34 cellular contexts compared by ENCODE assay signal in the genomic region with DNA sequence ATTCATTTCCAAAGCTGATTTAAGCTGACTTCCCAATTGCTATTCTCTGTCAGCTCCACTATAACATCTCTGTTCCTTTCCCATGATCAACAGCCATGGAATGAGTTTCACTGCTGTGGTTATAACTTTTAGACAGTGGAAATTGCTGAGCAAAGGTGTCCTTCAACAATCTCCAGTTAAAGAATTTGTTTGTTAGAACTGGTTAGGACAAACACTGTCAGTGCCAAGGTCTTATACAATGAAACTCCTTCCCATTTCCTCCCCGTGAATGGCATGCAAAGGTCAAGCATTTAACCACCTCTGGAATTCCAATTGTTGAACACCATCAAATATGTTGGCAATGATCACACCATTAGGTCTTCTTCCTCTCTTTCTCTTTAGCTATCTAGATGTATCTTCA. TPM values are rescaled to one million over a fixed set of nuclear protein-coding genes. Genes with fewer than 3 reads are reported as not detected.
DNase-seq lines count a peak whose midpoint lies in the region; ATAC-seq, FAIRE-seq and TF ChIP-seq lines count a peak whose summit lies in the region.
"Had no signal": no experiment of that assay in that cellular context is flagged by ENCODE, and none has a peak within 500 bp of the region (broad histone marks: within the 10 kb centered on the region; RNA-seq: fewer than 3 reads in every experiment).

No MANE protein-coding gene starts in this region.

- H3K18ac ChIP-seq in mesendoderm (ENCODE audit: low read length): no peak overlapping the region

- H3K27me3 ChIP-seq in brain microvascular endothelial cell (replicated peaks) (no peaks in the 10 kb centered on the region), mesendoderm (ENCODE audit: insufficient read depth, low read length, poor library complexity) (no peaks in the 10 kb centered on the region), lower lobe of right lung (ENCODE audit: low read depth) (no peaks in the 10 kb centered on the region)
- H3K27me3 ChIP-seq: esophagus squamous epithelium, tibial nerve had no signal

- H3K27me3 Mint-ChIP-seq in natural killer cell treated with Interleukin-12 subunit alpha and Interleukin-12 subunit beta and Interleukin-15 and Interleukin-18, amount 100 ng/mL, for 72 hours: no peaks in the 10 kb centered on the region
- H3K27me3 Mint-ChIP-seq: activated CD4-positive, alpha-beta T cell treated with anti-CD3 and anti-CD28 coated beads, Interleukin-2, amount 10 ng/mL, durations not matched to agents 24 days and 14 days; activated T-cell treated with anti-CD3 and anti-CD28 coated beads, Interleukin-2, amount 50 U/mL, for 24 hours; CD4-positive, alpha-beta memory T cell; effector memory CD8-positive, alpha-beta T cell; stimulated activated naive CD8-positive, alpha-beta T cell treated with anti-CD3 and anti-CD28 coated beads, Interleukin-15, Interleukin-2, amounts not matched to agents 100 ng/mL and 50 ng/mL, for 24 hours had no signal

- H3K79me1 ChIP-seq in mesendoderm (ENCODE audit: low read length): no peaks in the 10 kb centered on the region

- H3K56ac ChIP-seq in mesendoderm (ENCODE audit: low read length): no peak overlapping the region

- H2BK5ac ChIP-seq in mesendoderm (ENCODE audit: low read length): no peak overlapping the region

- no peak overlapping the region for H4K8ac ChIP-seq in mesendoderm (ENCODE audit: low read depth, low read length)

- peaks cover 7% of the 10 kb centered on the region for H3K9me3 Mint-ChIP-seq in natural killer cell treated with Interleukin-12 subunit alpha and Interleukin-12 subunit beta and Interleukin-15 and Interleukin-18, amount 100 ng/mL, for 72 hours
- H3K9me3 Mint-ChIP-seq: T-helper 2 cell treated with Interferon-gamma antibody and Interleukin-4, amounts not matched to agents 5 μg/mL and 100 μg/mL, for 36 hours had no signal

- no peak overlapping the region for H3K9ac ChIP-seq in mesendoderm (ENCODE audit: low read length)

- H3K4me3 ChIP-seq in AG10803 (ENCODE audit: low read length): no peak overlapping the region
- H3K4me3 ChIP-seq in brain microvascular endothelial cell (ENCODE audit: low read depth, low read length): no peak overlapping the region
- H3K4me3 ChIP-seq in fibroblast of pulmonary artery (replicated peaks; ENCODE audit: low read depth, low read length): no peak overlapping the region
- H3K4me3 ChIP-seq in mesendoderm (ENCODE audit: low read length): no peak overlapping the region
- no peak overlapping the region for H3K4me3 ChIP-seq in lower lobe of right lung
- H3K4me3 ChIP-seq: esophagus squamous epithelium, lung, PC-9, skin epidermis, tibial nerve had no signal

- DNase-seq in AG10803 (ENCODE audit: low read depth): peak; percentile 10
- DNase-seq in brain microvascular endothelial cell: peak; percentile 1
- peak; percentile 57 for DNase-seq in fibroblast of pulmonary artery (ENCODE audit: low read depth)
- peak; percentile 26 for DNase-seq in mesendoderm
- no peak for DNase-seq in natural killer cell treated with Interleukin-12 subunit alpha and Interleukin-12 subunit beta and Interleukin-15 and Interleukin-18, amount 100 ng/mL, for 72 hours (ENCODE audit: low spot score)
- DNase-seq in lower lobe of right lung: no peak
- DNase-seq in GM12891 (ENCODE audit: insufficient read length, low spot score): no peak
- DNase-seq: activated CD4-positive, alpha-beta T cell treated with anti-CD3 and anti-CD28 coated beads, Interleukin-2, amount 10 ng/mL, durations not matched to agents 24 days and 14 days; activated gamma-delta T cell treated with Interleukin-2 at 50 U/mL for 16 hours; activated T-cell treated with anti-CD3 and anti-CD28 coated beads, Interleukin-2, amount 50 U/mL, for 24 hours; CD4-positive, alpha-beta memory T cell; effector memory CD8-positive, alpha-beta T cell; esophagus squamous epithelium; glutamatergic neuron; GOT3; HFFc6; MV-4-11; NCI-H146; NCI-H2171; NCI-H524 treated with DMSO at 0.1 percent for 48 hours; NK-92 treated with Interleukin-12 subunit alpha and Interleukin-12 subunit beta, amount 100 ng/mL, for 24 hours; Right ventricle myocardium superior had no signal

- H3K4me3 Mint-ChIP-seq in natural killer cell treated with Interleukin-12 subunit alpha and Interleukin-12 subunit beta and Interleukin-15 and Interleukin-18, amount 100 ng/mL, for 72 hours: no peak overlapping the region
- H3K4me3 Mint-ChIP-seq: activated CD4-positive, alpha-beta T cell treated with anti-CD3 and anti-CD28 coated beads, Interleukin-2, amount 10 ng/mL, durations not matched to agents 24 days and 14 days; activated T-cell treated with anti-CD3 and anti-CD28 coated beads, Interleukin-2, amount 50 U/mL, for 24 hours; CD4-positive, alpha-beta memory T cell; effector memory CD8-positive, alpha-beta T cell; HFFc6; stimulated activated naive CD8-positive, alpha-beta T cell treated with anti-CD3 and anti-CD28 coated beads, Interleukin-15, Interleukin-2, amounts not matched to agents 100 ng/mL and 50 ng/mL, for 24 hours; T-helper 2 cell treated with Interferon-gamma antibody and Interleukin-4, amounts not matched to agents 5 μg/mL and 100 μg/mL, for 36 hours had no signal

- no peak overlapping the region for H2BK15ac ChIP-seq in mesendoderm (replicated peaks; ENCODE audit: low read depth)

- no CpG with 5 or more reads among the region's 1 CpG for WGBS in mesendoderm (ENCODE audit: extremely low coverage, insufficient coverage, low lambda C conversion rate)

- TF ChIP-seq CTCF in AG10803 (conservative IDR thresholded peaks at IDR 0.05; ENCODE audit: low read length) (no peak), brain microvascular endothelial cell (IDR thresholded peaks at IDR 0.05; ENCODE audit: low read depth, low read length, missing control alignments) (no peak), fibroblast of pulmonary artery (IDR thresholded peaks at IDR 0.05; ENCODE audit: low read length, missing control alignments) (no peak), lower lobe of right lung (IDR thresholded peaks at IDR 0.05) (no peak)

- H3K4me2 ChIP-seq in mesendoderm (ENCODE audit: low read length): no peak overlapping the region
- H3K4me2 ChIP-seq: PC-9 had no signal

- no peak for TF ChIP-seq POLR2A in GM12891 (IDR thresholded peaks at IDR 0.05; ENCODE audit: low read depth, low read length)

- no peaks in the 10 kb centered on the region for H3K79me2 ChIP-seq in mesendoderm (ENCODE audit: control insufficient read depth, insufficient read depth, low read length)

- H3K23ac ChIP-seq in mesendoderm (ENCODE audit: low read length): no peak overlapping the region

- H3K36me3 Mint-ChIP-seq in natural killer cell treated with Interleukin-12 subunit alpha and Interleukin-12 subunit beta and Interleukin-15 and Interleukin-18, amount 100 ng/mL, for 72 hours: no peaks in the 10 kb centered on the region
- H3K36me3 Mint-ChIP-seq: CD4-positive, alpha-beta memory T cell had no signal

- no peak overlapping the region for H3K4ac ChIP-seq in mesendoderm (ENCODE audit: low read depth, low read length)

- no peaks in the 10 kb centered on the region for H3K4me1 Mint-ChIP-seq in natural killer cell treated with Interleukin-12 subunit alpha and Interleukin-12 subunit beta and Interleukin-15 and Interleukin-18, amount 100 ng/mL, for 72 hours (ENCODE audit: low read depth in 2 of 2)
- H3K4me1 Mint-ChIP-seq: activated CD4-positive, alpha-beta T cell treated with anti-CD3 and anti-CD28 coated beads, Interleukin-2, amount 10 ng/mL, durations not matched to agents 24 days and 14 days; CD4-positive, alpha-beta memory T cell had no signal

- in situ Hi-C loops in brain microvascular endothelial cell (cut with HindIII; ENCODE audit: low pct_ligation_motif_present, low sequenced_read_pairs): no loop called here

- no peaks in the 10 kb centered on the region for H3K36me3 ChIP-seq in brain microvascular endothelial cell (replicated peaks)
- H3K36me3 ChIP-seq in mesendoderm (ENCODE audit: control insufficient read depth, insufficient read depth, low read length): no peaks in the 10 kb centered on the region
- no peaks in the 10 kb centered on the region for H3K36me3 ChIP-seq in lower lobe of right lung
- H3K36me3 ChIP-seq: esophagus squamous epithelium, tibial nerve had no signal

- FAIRE-seq in GM12891 (lab: Jason Lieb, UNC): no peak
- FAIRE-seq: A204.1, astrocyte, GM12892, keratinocyte had no signal

- ATAC-seq in natural killer cell treated with Interleukin-12 subunit alpha and Interleukin-12 subunit beta and Interleukin-15 and Interleukin-18, amount 100 ng/mL, for 72 hours: no peak
- ATAC-seq in lower lobe of right lung (no peak), GM21717 (IDR thresholded peaks at IDR 0.05; ENCODE audit: unreplicated experiment) (no peak)
- ATAC-seq: effector memory CD8-positive, alpha-beta T cell had no signal

- H4K5ac ChIP-seq in mesendoderm (ENCODE audit: low read length): no peak overlapping the region

- intact Hi-C loops in lower lobe of right lung (cut with DNase I): no loop called here

- no peak overlapping the region for H3K27ac Mint-ChIP-seq in natural killer cell treated with Interleukin-12 subunit alpha and Interleukin-12 subunit beta and Interleukin-15 and Interleukin-18, amount 100 ng/mL, for 72 hours
- H3K27ac Mint-ChIP-seq: activated CD4-positive, alpha-beta T cell treated with anti-CD3 and anti-CD28 coated beads, Interleukin-2, amount 10 ng/mL, durations not matched to agents 24 days and 14 days; activated T-cell treated with anti-CD3 and anti-CD28 coated beads, Interleukin-2, amount 50 U/mL, for 24 hours; CD4-positive, alpha-beta memory T cell; effector memory CD8-positive, alpha-beta T cell; HFFc6; stimulated activated naive CD8-positive, alpha-beta T cell treated with anti-CD3 and anti-CD28 coated beads, Interleukin-15, Interleukin-2, amounts not matched to agents 100 ng/mL and 50 ng/mL, for 24 hours; T-helper 2 cell treated with Interferon-gamma antibody and Interleukin-4, amounts not matched to agents 5 μg/mL and 100 μg/mL, for 36 hours had no signal

- no peak overlapping the region for H2BK120ac ChIP-seq in mesendoderm (ENCODE audit: low read depth, low read length)

- H3K27ac ChIP-seq in brain microvascular endothelial cell (no peak overlapping the region), mesendoderm (ENCODE audit: low read depth, low read length) (no peak overlapping the region), lower lobe of right lung (no peak overlapping the region)
- H3K27ac ChIP-seq: esophagus squamous epithelium, PC-9, skin epidermis, tibial nerve, VCaP had no signal

- no peak overlapping the region for H2AK5ac ChIP-seq in mesendoderm (ENCODE audit: low read length)

- no peaks in the 10 kb centered on the region for H3K4me1 ChIP-seq in mesendoderm (ENCODE audit: control insufficient read depth, low read depth, low read length)
- no peaks in the 10 kb centered on the region for H3K4me1 ChIP-seq in lower lobe of right lung
- H3K4me1 ChIP-seq: esophagus squamous epithelium, tibial nerve had no signal

- H3K9me3 ChIP-seq in lower lobe of right lung: no peaks in the 10 kb centered on the region
- H3K9me3 ChIP-seq: esophagus squamous epithelium, tibial nerve had no signal

TF ChIP-seq in GM12891, 5 proteins besides CTCF, POLR2A, EP300 and RAD21 (continues in another document):
- TF ChIP-seq PAX5 (IDR thresholded peaks at IDR 0.05; ENCODE audit: insufficient read depth, low read length, severe bottlenecking): no peak

RNA-seq across cellular contexts. Expression of a gene that starts 45.7 kb away (rescaled TPM):
- 1.6 TPM for polyA plus RNA-seq in mesendoderm (2013, experiment 1 of 2)
- 1.7 TPM for polyA plus RNA-seq in mesendoderm (2013, experiment 2 of 2)
- not detected for total RNA-seq in natural killer cell treated with Interleukin-12 subunit alpha and Interleukin-12 subunit beta and Interleukin-15 and Interleukin-18, amount 100 ng/mL, for 72 hours
- total RNA-seq in lower lobe of right lung: 5.2 TPM
- 0.26 TPM for polyA plus RNA-seq in GM12891 (2012; ENCODE audit: low read depth, missing spikeins)
- total RNA-seq: activated CD4-positive, alpha-beta T cell treated with anti-CD3 and anti-CD28 coated beads, Interleukin-2, amount 10 ng/mL, durations not matched to agents 24 days and 14 days; CD4-positive, alpha-beta memory T cell; PC-9 had no signal
- polyA plus RNA-seq: CD4-positive, alpha-beta memory T cell had no signal

Comparison
In these comparisons a context has a peak if more than half of its experiments do, and no peak if none do; other contexts are left out.
1. DNase-seq: peak in AG10803 (single experiment), brain microvascular endothelial cell (single experiment), fibroblast of pulmonary artery (single experiment) and mesendoderm (single experiment); none in natural killer cell treated with Interleukin-12 subunit alpha and Interleukin-12 subunit beta and Interleukin-15 and Interleukin-18, amount 100 ng/mL, for 72 hours (single experiment), lower lobe of right lung (single experiment) and GM12891 (single experiment).